Comparison of ENCODE assay signal across 9 cellular contexts in genomic region chr10:102795453-102796406, GRCh38. TPM values are rescaled to one million over a fixed set of nuclear protein-coding genes. Genes with fewer than 3 reads are reported as not detected.
DNase-seq lines count a peak whose midpoint lies in the region; ATAC-seq and TF ChIP-seq lines count a peak whose summit lies in the region.
"Had no signal": no experiment of that assay in that cellular context is flagged by ENCODE, and none has a peak within 500 bp of the region (broad histone marks: within the 10 kb centered on the region; RNA-seq: fewer than 3 reads in every experiment).

No MANE protein-coding gene starts in this region.

- TF ChIP-seq CTCF in Peyer's patch (IDR thresholded peaks at IDR 0.05) (no peak), mucosa of descending colon (IDR thresholded peaks at IDR 0.05) (no peak), neural progenitor cell (IDR thresholded peaks at IDR 0.05) (no peak)

- no peak for TF ChIP-seq POLR2A in Peyer's patch (IDR thresholded peaks at IDR 0.05)

- H3K4me1 Mint-ChIP-seq in CD4-positive, alpha-beta memory T cell: peaks cover 31 to 58% (median 44%) of the 10 kb centered on the region in 4 donors
- peaks cover 40% of the 10 kb centered on the region for H3K4me1 Mint-ChIP-seq in neural progenitor cell

- peak overlapping the region; percentile 43 to 90 (median 75) for H3K27ac Mint-ChIP-seq in CD4-positive, alpha-beta memory T cell
- no peak overlapping the region for H3K27ac Mint-ChIP-seq in neural progenitor cell

- peaks cover 8 to 31% of the 10 kb centered on the region in 2 donors for H3K36me3 Mint-ChIP-seq in CD4-positive, alpha-beta memory T cell
- peaks cover 13% of the 10 kb centered on the region for H3K36me3 Mint-ChIP-seq in neural progenitor cell

- H3K9me3 Mint-ChIP-seq in CD4-positive, alpha-beta memory T cell: no peaks in the 10 kb centered on the region
- H3K9me3 Mint-ChIP-seq in neural progenitor cell: no peaks in the 10 kb centered on the region

- CTCF ChIA-PET in CD4-positive, alpha-beta memory T cell (lab: Charles Lee; ENCODE audit: partially characterized antibody): no interaction called here

- no peaks in the 10 kb centered on the region for H3K27me3 ChIP-seq in CD4-positive, alpha-beta memory T cell (ENCODE audit: insufficient read depth, low read length)
- H3K27me3 ChIP-seq in Peyer's patch (no peaks in the 10 kb centered on the region), neural progenitor cell (no peaks in the 10 kb centered on the region)

- POLR2A ChIA-PET in CD4-positive, alpha-beta memory T cell (lab: Charles Lee; ENCODE audit: partially characterized antibody): no interaction called here

- no peaks in the 10 kb centered on the region for H3F3A ChIP-seq in neural progenitor cell (ENCODE audit: low read depth)

- H3K27me3 Mint-ChIP-seq in CD4-positive, alpha-beta memory T cell: no peaks in the 10 kb centered on the region
- H3K27me3 Mint-ChIP-seq in neural progenitor cell (ENCODE audit: insufficient read depth, low read depth): peaks cover 4% of the 10 kb centered on the region

- no peak overlapping the region for H3K27ac ChIP-seq in CD4-positive, alpha-beta memory T cell (ENCODE audit: low read depth, low read length)
- H3K27ac ChIP-seq in Peyer's patch (peak overlapping the region; percentile 44 to 73 (median 60)), neural progenitor cell (no peak overlapping the region)

- peaks cover 20% of the 10 kb centered on the region for H3K4me1 ChIP-seq in CD4-positive, alpha-beta memory T cell (ENCODE audit: insufficient read depth, low read length)
- H3K4me1 ChIP-seq in Peyer's patch (peaks cover 0 to 47% (median 7%) of the 10 kb centered on the region in 4 donors), mucosa of descending colon (ENCODE audit: low read depth) (peaks cover 12% of the 10 kb centered on the region), neural progenitor cell (peaks cover 5% of the 10 kb centered on the region)

- peak overlapping the region in 5 of 8 donors; percentile 27 to 62 (median 58) for H3K4me3 Mint-ChIP-seq in CD4-positive, alpha-beta memory T cell
- H3K4me3 Mint-ChIP-seq in neural progenitor cell: no peak overlapping the region

- H3K79me2 ChIP-seq in neural progenitor cell (ENCODE audit: low read depth): no peaks in the 10 kb centered on the region

- H3K9ac ChIP-seq in neural progenitor cell: no peak overlapping the region

- intact Hi-C loops in CD4-positive, alpha-beta memory T cell (cut with micrococcal nuclease): no loop called here
- intact Hi-C loops in mucosa of descending colon (cut with DNase I, micrococcal nuclease) (no loop called here), head of caudate nucleus (cut with DNase I) (no loop called here)

- H3K4me2 ChIP-seq in neural progenitor cell: no peak overlapping the region

- H4K20me1 ChIP-seq in neural progenitor cell (ENCODE audit: low read depth): peaks cover 5% of the 10 kb centered on the region

- no peak overlapping the region for H3K4me3 ChIP-seq in CD4-positive, alpha-beta memory T cell (ENCODE audit: low read length in 2 of 2)
- H3K4me3 ChIP-seq in Peyer's patch: no peak overlapping the region
- no peak overlapping the region for H3K4me3 ChIP-seq in mucosa of descending colon
- H3K4me3 ChIP-seq in neural progenitor cell: no peak overlapping the region

- H2AFZ ChIP-seq in neural progenitor cell (replicated peaks): no peak overlapping the region

- H3K9me3 ChIP-seq in CD4-positive, alpha-beta memory T cell (ENCODE audit: control insufficient read depth in 1 of 2, low read length in 2 of 2): no peaks in the 10 kb centered on the region
- H3K9me3 ChIP-seq in Peyer's patch: no peaks in the 10 kb centered on the region
- H3K9me3 ChIP-seq in mucosa of descending colon: no peaks in the 10 kb centered on the region
- no peaks in the 10 kb centered on the region for H3K9me3 ChIP-seq in neural progenitor cell (ENCODE audit: low read depth)

- DNase-seq in CD4-positive, alpha-beta memory T cell: no peak
- DNase-seq in Peyer's patch: no peak
- DNase-seq in mucosa of descending colon: no peak
- no peak for DNase-seq in head of caudate nucleus
- DNase-seq in neural progenitor cell (ENCODE audit: low spot score): no peak
- no peak for DNase-seq in DMS153 treated with DMSO at 0.1 percent for 48 hours (lab: John Stamatoyannopoulos, UW; ENCODE audit: unreplicated experiment)

- ATAC-seq in GM21786 (IDR thresholded peaks at IDR 0.05; ENCODE audit: unreplicated experiment) (peak; percentile 22), mucosa of descending colon (peak; percentile 5), SK-N-SH treated with all-trans-retinoic acid at 6 μM for 48 hours (no peak)

- H3K36me3 ChIP-seq in CD4-positive, alpha-beta memory T cell (ENCODE audit: insufficient read depth, low read length): peaks cover 28% of the 10 kb centered on the region
- H3K36me3 ChIP-seq in Peyer's patch (peaks cover 0 to 29% (median 0%) of the 10 kb centered on the region in 3 donors), mucosa of descending colon (ENCODE audit: low read depth) (no peaks in the 10 kb centered on the region), neural progenitor cell (no peaks in the 10 kb centered on the region)

TF ChIP-seq in SK-N-SH treated with all-trans-retinoic acid at 6 μM for 48 hours, 23 proteins besides CTCF, POLR2A, EP300 and RAD21:
- no peak for TF ChIP-seq POU6F1 (CRISPR knock-in tag; IDR thresholded peaks at IDR 0.05; ENCODE audit: borderline replicate concordance, low read depth)
- no peak for TF ChIP-seq TOX (CRISPR knock-in tag; IDR thresholded peaks at IDR 0.05; ENCODE audit: borderline replicate concordance)
- TF ChIP-seq ZNF565 (CRISPR knock-in tag; conservative IDR thresholded peaks at IDR 0.05; ENCODE audit: low read depth): no peak
TF ChIP-seq in SK-N-SH treated with all-trans-retinoic acid at 6 μM for 48 hours: peak in this region for 0.

RNA-seq across cellular contexts. Expression of gene CYP17A1, which starts 41.5 kb away (rescaled TPM):
- total RNA-seq in CD4-positive, alpha-beta memory T cell: not detected
- polyA plus RNA-seq in CD4-positive, alpha-beta memory T cell: not detected
- total RNA-seq in Peyer's patch: not detected
- under 1 TPM in 1 of 3 donors, not detected in 2; 0.96 TPM for total RNA-seq in mucosa of descending colon
- total RNA-seq in neural progenitor cell (ENCODE audit: low replicate concordance): not detected in 2 replicates
- polyA plus RNA-seq: neural cell had no signal

RNA-seq across cellular contexts. Expression of gene WBP1L, which starts 52.0 kb away (rescaled TPM):
- total RNA-seq in CD4-positive, alpha-beta memory T cell: 10 to 100 TPM; 39.3 to 41.1 TPM
- 10 to 100 TPM; 25.7 to 34.3 TPM for polyA plus RNA-seq in CD4-positive, alpha-beta memory T cell
- total RNA-seq in Peyer's patch (10 to 100 TPM; 38.0 to 78.3 (median 65.8) TPM), mucosa of descending colon (10 to 100 TPM; 38.9 to 61.3 (median 51.0) TPM), neural progenitor cell (ENCODE audit: low replicate concordance) (21.1 and 29.3 TPM in 2 replicates)

RNA-seq across cellular contexts. Expression of gene BORCS7, which starts 58.3 kb away (rescaled TPM):
- 10 to 100 TPM; 14.7 to 17.7 TPM for total RNA-seq in CD4-positive, alpha-beta memory T cell
- 10 to 100 TPM; 29.8 to 63.2 TPM for polyA plus RNA-seq in CD4-positive, alpha-beta memory T cell
- total RNA-seq in Peyer's patch (10 to 100 TPM; 19.6 to 51.2 (median 37.1) TPM), mucosa of descending colon (10 to 100 TPM; 17.1 to 18.6 (median 18.4) TPM), neural progenitor cell (ENCODE audit: low replicate concordance) (10.1 and 18.4 TPM in 2 replicates)

Comparison
In these comparisons a context has a peak if more than half of its experiments do, and no peak if none do; other contexts are left out.
1. H3K27ac ChIP-seq: peak in Peyer's patch (4 of 4); none in CD4-positive, alpha-beta memory T cell (single experiment) and neural progenitor cell (single experiment).